In genomic region chr1:228109073-228109961, GRCh38 we compare ENCODE assay signal across 8 cellular contexts. TPM values are rescaled to one million over a fixed set of nuclear protein-coding genes. Genes with fewer than 3 reads are reported as not detected.
DNase-seq lines count a peak whose midpoint lies in the region; ATAC-seq and TF ChIP-seq lines count a peak whose summit lies in the region.

Gene MRPL55, minus strand, starts transcription at chr1:228109299. Its CDS starts 1,039 bp downstream, at chr1:228108260.

- H3K27me3 ChIP-seq in right atrium auricular region (no peaks in the 10 kb centered on the region), uterus (no peaks in the 10 kb centered on the region)

- H3K36me3 ChIP-seq in right atrium auricular region (peaks cover 14% of the 10 kb centered on the region), uterus (no peaks in the 10 kb centered on the region)

- TF ChIP-seq CTCF in right atrium auricular region (IDR thresholded peaks at IDR 0.05) (peak in 1 of 2 donors; percentile 15), uterus (IDR thresholded peaks at IDR 0.05) (peak in 2 of 4 experiments; percentile 14 to 19)

- ATAC-seq in GM18499 (IDR thresholded peaks at IDR 0.05; ENCODE audit: insufficient read depth, unreplicated experiment) (peak; percentile 81), HG02943 (IDR thresholded peaks at IDR 0.05; ENCODE audit: low read depth, unreplicated experiment) (peak; percentile 89)

- peaks cover 0 to 28% of the 10 kb centered on the region in 2 donors for H3K4me1 ChIP-seq in right atrium auricular region
- peaks cover 0 to 12% of the 10 kb centered on the region in 2 donors for H3K4me1 ChIP-seq in uterus

- H3K27ac ChIP-seq in angular gyrus (ENCODE audit: low read depth, low read length) (peak within 1 kb of the TSS; percentile 95), right atrium auricular region (peak within 1 kb of the TSS; percentile 91 to 96), uterus (peak within 1 kb of the TSS; percentile 94 to 97)

- H3K4me3 ChIP-seq in right atrium auricular region (peak within 1 kb of the TSS; percentile 94 to 98), uterus (peak within 1 kb of the TSS; percentile 71 to 82)

- TF ChIP-seq POLR2A in uterus (IDR thresholded peaks at IDR 0.05) = peak; percentile 93 to 96

- DNase-seq in NCI-H187 (lab: John Stamatoyannopoulos, UW) (peak; percentile 77 to 80), T-helper 2 cell (peak; percentile 95 to 99 (median 97)), right atrium auricular region (ENCODE audit: low spot score) (peak; percentile 99), pulmonary artery endothelial cell (ENCODE audit: low read depth, low spot score) (peak; percentile 85), uterus (peak; percentile 97 to 100)

- intact Hi-C loops in uterus (cut with DNase I; ENCODE audit: low total_unique reads) = no loop called here

- H3K9me3 ChIP-seq in right atrium auricular region (no peaks in the 10 kb centered on the region), uterus (no peaks in the 10 kb centered on the region)

RNA-seq across cellular contexts. Expression of gene MRPL55, which starts in this region (rescaled TPM):
- total RNA-seq in right atrium auricular region (10 to 100 TPM; 76.6 to 81.2 TPM), pulmonary artery endothelial cell (58.7 and 73.1 TPM in 2 replicates), uterus (10 to 100 TPM; 19.4 to 43.4 (median 33.6) TPM)

Comparison
In these comparisons a context has a peak if more than half of its experiments do, and no peak if none do; other contexts are left out.
1. Peak in every context shown above with its lines: DNase-seq, ATAC-seq, H3K4me3 ChIP-seq and H3K27ac ChIP-seq.